1 cellular context compared by ENCODE assay signal in genomic region chr1:145823565-145824498, GRCh38.
A peak's percentile ranks its signal among the peaks of the same experiment; 100 is the strongest.
TF ChIP-seq lines count a peak whose summit lies in the region.

A gene with protein sequence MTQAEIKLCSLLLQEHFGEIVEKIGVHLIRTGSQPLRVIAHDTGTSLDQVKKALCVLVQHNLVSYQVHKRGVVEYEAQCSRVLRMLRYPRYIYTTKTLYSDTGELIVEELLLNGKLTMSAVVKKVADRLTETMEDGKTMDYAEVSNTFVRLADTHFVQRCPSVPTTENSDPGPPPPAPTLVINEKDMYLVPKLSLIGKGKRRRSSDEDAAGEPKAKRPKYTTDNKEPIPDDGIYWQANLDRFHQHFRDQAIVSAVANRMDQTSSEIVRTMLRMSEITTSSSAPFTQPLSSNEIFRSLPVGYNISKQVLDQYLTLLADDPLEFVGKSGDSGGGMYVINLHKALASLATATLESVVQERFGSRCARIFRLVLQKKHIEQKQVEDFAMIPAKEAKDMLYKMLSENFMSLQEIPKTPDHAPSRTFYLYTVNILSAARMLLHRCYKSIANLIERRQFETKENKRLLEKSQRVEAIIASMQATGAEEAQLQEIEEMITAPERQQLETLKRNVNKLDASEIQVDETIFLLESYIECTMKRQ (plus strand): TSS chr1:145824200. CDS start chr1:145825777, 1,577 bp downstream.
TSS of gene RNF115 (minus strand) at chr1:145824095. CDS start at chr1:145823873, 222 bp downstream.

TF ChIP-seq in K562, 482 proteins besides CTCF, POLR2A, EP300 and RAD21 (continued from another document and continues in another):
- TF ChIP-seq, protein P1, sequence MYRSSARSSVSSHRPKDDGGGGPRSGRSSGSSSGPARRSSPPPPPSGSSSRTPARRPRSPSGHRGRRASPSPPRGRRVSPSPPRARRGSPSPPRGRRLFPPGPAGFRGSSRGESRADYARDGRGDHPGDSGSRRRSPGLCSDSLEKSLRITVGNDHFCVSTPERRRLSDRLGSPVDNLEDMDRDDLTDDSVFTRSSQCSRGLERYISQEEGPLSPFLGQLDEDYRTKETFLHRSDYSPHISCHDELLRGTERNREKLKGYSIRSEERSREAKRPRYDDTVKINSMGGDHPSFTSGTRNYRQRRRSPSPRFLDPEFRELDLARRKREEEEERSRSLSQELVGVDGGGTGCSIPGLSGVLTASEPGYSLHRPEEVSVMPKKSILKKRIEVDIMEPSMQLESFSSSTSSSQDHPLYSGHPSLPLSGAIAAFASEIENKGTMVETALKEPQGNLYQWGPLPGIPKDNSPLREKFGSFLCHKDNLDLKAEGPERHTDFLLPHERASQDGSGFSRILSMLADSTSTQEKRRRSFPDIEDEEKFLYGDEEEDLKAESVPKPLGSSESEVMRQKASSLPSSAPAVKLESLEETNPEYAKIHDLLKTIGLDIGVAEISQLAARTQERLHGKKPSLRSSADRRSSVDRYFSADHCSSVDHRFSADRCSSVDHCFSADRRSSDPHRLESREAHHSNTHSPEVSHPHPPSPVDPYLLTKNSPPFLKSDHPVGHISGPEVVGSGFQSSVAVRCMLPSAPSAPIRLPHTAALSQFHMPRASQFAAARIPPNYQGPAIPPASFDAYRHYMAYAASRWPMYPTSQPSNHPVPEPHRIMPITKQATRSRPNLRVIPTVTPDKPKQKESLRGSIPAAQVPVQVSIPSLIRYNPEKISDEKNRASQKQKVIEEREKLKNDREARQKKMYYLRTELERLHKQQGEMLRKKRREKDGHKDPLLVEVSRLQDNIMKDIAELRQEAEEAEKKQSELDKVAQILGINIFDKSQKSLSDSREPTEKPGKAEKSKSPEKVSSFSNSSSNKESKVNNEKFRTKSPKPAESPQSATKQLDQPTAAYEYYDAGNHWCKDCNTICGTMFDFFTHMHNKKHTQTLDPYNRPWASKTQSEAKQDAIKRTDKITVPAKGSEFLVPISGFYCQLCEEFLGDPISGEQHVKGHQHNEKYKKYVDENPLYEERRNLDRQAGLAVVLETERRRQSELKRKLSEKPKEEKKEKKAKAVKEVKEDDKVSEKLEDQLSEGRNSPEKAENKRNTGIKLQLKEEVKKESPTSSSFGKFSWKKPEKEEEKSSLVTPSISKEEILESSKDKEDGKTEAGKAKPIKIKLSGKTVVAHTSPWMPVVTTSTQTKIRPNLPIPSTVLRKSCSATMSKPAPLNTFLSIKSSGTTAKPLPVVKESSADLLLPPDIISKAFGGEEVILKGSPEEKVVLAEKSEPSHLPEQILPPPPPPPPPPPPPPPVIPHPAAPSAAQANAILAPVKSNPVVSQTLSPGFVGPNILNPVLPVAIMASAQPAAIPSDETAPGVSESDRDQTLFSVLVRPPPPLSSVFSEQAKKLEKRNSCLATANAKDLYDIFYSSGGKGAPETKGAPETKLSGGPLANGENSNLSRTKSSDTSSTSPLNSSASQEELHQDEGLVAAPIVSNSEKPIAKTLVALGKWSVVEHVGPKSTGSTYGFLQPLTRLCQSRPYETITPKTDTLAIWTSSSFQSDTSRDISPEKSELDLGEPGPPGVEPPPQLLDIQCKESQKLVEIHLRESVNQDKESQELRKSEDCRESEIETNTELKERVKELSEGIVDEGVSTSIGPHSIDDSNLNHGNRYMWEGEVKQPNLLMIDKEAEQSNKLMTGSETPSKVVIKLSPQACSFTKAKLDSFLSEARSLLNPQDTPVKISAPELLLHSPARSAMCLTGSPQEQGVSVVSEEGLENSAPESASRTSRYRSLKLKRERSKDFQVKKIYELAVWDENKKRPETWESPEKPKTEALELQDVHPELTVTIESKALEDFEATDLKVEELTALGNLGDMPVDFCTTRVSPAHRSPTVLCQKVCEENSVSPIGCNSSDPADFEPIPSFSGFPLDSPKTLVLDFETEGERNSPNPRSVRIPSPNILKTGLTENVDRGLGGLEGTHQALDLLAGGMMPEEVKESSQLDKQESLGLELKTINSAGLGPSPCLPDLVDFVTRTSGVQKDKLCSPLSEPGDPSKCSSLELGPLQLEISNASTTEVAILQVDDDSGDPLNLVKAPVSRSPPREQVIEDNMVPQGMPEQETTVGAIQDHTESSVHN (IDR thresholded peaks at IDR 0.05; ENCODE audit: borderline replicate concordance in 1 of 2, low read depth in 1 of 2), result no peak
- TF ChIP-seq MAX (CRISPR knock-in tag; IDR thresholded peaks at IDR 0.05) (peak; percentile 71), PHF20 (IDR thresholded peaks at IDR 0.05; ENCODE audit: partially characterized antibody) (peak; percentile 54), ID3 (CRISPR knock-in tag; IDR thresholded peaks at IDR 0.05) (no peak), ID3 (tag; IDR thresholded peaks at IDR 0.05) (peak; percentile 69; the same call in 1 of the 2 replicates), RREB1 (CRISPR knock-in tag; IDR thresholded peaks at IDR 0.05) (peak; percentile 65; the same call in 1 of the 2 replicates), PHF21A (IDR thresholded peaks at IDR 0.05; ENCODE audit: borderline replicate concordance, low read depth) (no peak), CBFA2T2 (conservative IDR thresholded peaks at IDR 0.05) (peak; percentile 35), ZNF224 (CRISPR knock-in tag; IDR thresholded peaks at IDR 0.05) (no peak), TFAM (CRISPR knock-in tag; conservative IDR thresholded peaks at IDR 0.05) (no peak), ZSCAN32 (CRISPR knock-in tag; IDR thresholded peaks at IDR 0.05) (no peak), SMARCE1 (IDR thresholded peaks at IDR 0.05) (0 out of 2 replicates have a peak, but pooled peaks have one; percentile 10), NRF1 (conservative IDR thresholded peaks at IDR 0.05 in 1 of 2, IDR thresholded peaks at IDR 0.05 in 1 of 2) (peak; percentile 70 to 77), TCF3 (CRISPR knock-in tag; IDR thresholded peaks at IDR 0.05) (no peak)
- TF ChIP-seq, protein P2, sequence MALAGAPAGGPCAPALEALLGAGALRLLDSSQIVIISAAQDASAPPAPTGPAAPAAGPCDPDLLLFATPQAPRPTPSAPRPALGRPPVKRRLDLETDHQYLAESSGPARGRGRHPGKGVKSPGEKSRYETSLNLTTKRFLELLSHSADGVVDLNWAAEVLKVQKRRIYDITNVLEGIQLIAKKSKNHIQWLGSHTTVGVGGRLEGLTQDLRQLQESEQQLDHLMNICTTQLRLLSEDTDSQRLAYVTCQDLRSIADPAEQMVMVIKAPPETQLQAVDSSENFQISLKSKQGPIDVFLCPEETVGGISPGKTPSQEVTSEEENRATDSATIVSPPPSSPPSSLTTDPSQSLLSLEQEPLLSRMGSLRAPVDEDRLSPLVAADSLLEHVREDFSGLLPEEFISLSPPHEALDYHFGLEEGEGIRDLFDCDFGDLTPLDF (CRISPR knock-in tag; IDR thresholded peaks at IDR 0.05), result peak; percentile 80; the same call in 1 of the 2 replicates
- TF ChIP-seq, protein P3, sequence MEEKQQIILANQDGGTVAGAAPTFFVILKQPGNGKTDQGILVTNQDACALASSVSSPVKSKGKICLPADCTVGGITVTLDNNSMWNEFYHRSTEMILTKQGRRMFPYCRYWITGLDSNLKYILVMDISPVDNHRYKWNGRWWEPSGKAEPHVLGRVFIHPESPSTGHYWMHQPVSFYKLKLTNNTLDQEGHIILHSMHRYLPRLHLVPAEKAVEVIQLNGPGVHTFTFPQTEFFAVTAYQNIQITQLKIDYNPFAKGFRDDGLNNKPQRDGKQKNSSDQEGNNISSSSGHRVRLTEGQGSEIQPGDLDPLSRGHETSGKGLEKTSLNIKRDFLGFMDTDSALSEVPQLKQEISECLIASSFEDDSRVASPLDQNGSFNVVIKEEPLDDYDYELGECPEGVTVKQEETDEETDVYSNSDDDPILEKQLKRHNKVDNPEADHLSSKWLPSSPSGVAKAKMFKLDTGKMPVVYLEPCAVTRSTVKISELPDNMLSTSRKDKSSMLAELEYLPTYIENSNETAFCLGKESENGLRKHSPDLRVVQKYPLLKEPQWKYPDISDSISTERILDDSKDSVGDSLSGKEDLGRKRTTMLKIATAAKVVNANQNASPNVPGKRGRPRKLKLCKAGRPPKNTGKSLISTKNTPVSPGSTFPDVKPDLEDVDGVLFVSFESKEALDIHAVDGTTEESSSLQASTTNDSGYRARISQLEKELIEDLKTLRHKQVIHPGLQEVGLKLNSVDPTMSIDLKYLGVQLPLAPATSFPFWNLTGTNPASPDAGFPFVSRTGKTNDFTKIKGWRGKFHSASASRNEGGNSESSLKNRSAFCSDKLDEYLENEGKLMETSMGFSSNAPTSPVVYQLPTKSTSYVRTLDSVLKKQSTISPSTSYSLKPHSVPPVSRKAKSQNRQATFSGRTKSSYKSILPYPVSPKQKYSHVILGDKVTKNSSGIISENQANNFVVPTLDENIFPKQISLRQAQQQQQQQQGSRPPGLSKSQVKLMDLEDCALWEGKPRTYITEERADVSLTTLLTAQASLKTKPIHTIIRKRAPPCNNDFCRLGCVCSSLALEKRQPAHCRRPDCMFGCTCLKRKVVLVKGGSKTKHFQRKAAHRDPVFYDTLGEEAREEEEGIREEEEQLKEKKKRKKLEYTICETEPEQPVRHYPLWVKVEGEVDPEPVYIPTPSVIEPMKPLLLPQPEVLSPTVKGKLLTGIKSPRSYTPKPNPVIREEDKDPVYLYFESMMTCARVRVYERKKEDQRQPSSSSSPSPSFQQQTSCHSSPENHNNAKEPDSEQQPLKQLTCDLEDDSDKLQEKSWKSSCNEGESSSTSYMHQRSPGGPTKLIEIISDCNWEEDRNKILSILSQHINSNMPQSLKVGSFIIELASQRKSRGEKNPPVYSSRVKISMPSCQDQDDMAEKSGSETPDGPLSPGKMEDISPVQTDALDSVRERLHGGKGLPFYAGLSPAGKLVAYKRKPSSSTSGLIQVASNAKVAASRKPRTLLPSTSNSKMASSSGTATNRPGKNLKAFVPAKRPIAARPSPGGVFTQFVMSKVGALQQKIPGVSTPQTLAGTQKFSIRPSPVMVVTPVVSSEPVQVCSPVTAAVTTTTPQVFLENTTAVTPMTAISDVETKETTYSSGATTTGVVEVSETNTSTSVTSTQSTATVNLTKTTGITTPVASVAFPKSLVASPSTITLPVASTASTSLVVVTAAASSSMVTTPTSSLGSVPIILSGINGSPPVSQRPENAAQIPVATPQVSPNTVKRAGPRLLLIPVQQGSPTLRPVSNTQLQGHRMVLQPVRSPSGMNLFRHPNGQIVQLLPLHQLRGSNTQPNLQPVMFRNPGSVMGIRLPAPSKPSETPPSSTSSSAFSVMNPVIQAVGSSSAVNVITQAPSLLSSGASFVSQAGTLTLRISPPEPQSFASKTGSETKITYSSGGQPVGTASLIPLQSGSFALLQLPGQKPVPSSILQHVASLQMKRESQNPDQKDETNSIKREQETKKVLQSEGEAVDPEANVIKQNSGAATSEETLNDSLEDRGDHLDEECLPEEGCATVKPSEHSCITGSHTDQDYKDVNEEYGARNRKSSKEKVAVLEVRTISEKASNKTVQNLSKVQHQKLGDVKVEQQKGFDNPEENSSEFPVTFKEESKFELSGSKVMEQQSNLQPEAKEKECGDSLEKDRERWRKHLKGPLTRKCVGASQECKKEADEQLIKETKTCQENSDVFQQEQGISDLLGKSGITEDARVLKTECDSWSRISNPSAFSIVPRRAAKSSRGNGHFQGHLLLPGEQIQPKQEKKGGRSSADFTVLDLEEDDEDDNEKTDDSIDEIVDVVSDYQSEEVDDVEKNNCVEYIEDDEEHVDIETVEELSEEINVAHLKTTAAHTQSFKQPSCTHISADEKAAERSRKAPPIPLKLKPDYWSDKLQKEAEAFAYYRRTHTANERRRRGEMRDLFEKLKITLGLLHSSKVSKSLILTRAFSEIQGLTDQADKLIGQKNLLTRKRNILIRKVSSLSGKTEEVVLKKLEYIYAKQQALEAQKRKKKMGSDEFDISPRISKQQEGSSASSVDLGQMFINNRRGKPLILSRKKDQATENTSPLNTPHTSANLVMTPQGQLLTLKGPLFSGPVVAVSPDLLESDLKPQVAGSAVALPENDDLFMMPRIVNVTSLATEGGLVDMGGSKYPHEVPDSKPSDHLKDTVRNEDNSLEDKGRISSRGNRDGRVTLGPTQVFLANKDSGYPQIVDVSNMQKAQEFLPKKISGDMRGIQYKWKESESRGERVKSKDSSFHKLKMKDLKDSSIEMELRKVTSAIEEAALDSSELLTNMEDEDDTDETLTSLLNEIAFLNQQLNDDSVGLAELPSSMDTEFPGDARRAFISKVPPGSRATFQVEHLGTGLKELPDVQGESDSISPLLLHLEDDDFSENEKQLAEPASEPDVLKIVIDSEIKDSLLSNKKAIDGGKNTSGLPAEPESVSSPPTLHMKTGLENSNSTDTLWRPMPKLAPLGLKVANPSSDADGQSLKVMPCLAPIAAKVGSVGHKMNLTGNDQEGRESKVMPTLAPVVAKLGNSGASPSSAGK (IDR thresholded peaks at IDR 0.05), result peak; percentile 82
